Comparison of ENCODE assay signal across 19 cellular contexts in genomic region chr5:149239917-149240316, GRCh38. TPM values are rescaled to one million over a fixed set of nuclear protein-coding genes. Genes with fewer than 3 reads are reported as not detected.
DNase-seq lines count a peak whose midpoint lies in the region; ATAC-seq, FAIRE-seq and TF ChIP-seq lines count a peak whose summit lies in the region.
"Had no signal": no experiment of that assay in that cellular context is flagged by ENCODE, and none has a peak within 500 bp of the region (broad histone marks: within the 10 kb centered on the region; RNA-seq: fewer than 3 reads in every experiment).

No MANE protein-coding gene starts in this region.

- peak overlapping the region in 4 of 8 donors; percentile 54 to 72 (median 58) for H3K27ac ChIP-seq in spleen

- no peaks in the 10 kb centered on the region for H3K27me3 ChIP-seq in bronchial epithelial cell (ENCODE audit: control insufficient read depth, insufficient read depth, low read length)
- H3K27me3 ChIP-seq in spleen (replicated peaks in 1 of 7): peaks cover 0 to 22% (median 0%) of the 10 kb centered on the region in 7 donors

- peak overlapping the region; percentile 79 for H3K27ac Mint-ChIP-seq in activated CD4-positive, alpha-beta T cell treated with anti-CD3 and anti-CD28 coated beads, Interleukin-2, amount 10 ng/mL, durations not matched to agents 24 days and 14 days
- H3K27ac Mint-ChIP-seq in T-helper 17 cell: peak overlapping the region; percentile 86
- H3K27ac Mint-ChIP-seq: stimulated activated memory B cell treated with anti-CD40 and anti-IgM and Interleukin-4, amounts not matched to agents 10 μg/mL and 1 μg/mL and 100 μg/mL, for 72 hours; type B pancreatic cell had no signal

- H3K4me1 ChIP-seq in spleen: peaks cover 0 to 43% (median 18%) of the 10 kb centered on the region in 6 donors

- H3K4me1 Mint-ChIP-seq in activated CD4-positive, alpha-beta T cell treated with anti-CD3 and anti-CD28 coated beads, Interleukin-2, amount 10 ng/mL, durations not matched to agents 24 days and 14 days: peaks cover 13% of the 10 kb centered on the region
- peaks cover 17% of the 10 kb centered on the region for H3K4me1 Mint-ChIP-seq in T-helper 17 cell

- no peak for TF ChIP-seq POLR2A in spleen (IDR thresholded peaks at IDR 0.05)

- peak; percentile 18 for ATAC-seq in T-helper 17 cell
- no peak for ATAC-seq in HG02678 (IDR thresholded peaks at IDR 0.05; ENCODE audit: unreplicated experiment)
- ATAC-seq: stimulated activated memory B cell treated with anti-CD40 and anti-IgM and Interleukin-4, amounts not matched to agents 10 μg/mL and 1 μg/mL and 100 μg/mL, for 72 hours had no signal

- peaks cover 15% of the 10 kb centered on the region for H3K27me3 Mint-ChIP-seq in activated CD4-positive, alpha-beta T cell treated with anti-CD3 and anti-CD28 coated beads, Interleukin-2, amount 10 ng/mL, durations not matched to agents 24 days and 14 days
- H3K27me3 Mint-ChIP-seq in T-helper 17 cell: peaks cover 23% of the 10 kb centered on the region

- WGBS in spleen, 5 donors: 54 to 83% (median 67%) methylated on average over 2 of the region's 2 CpGs

- H3K9me3 Mint-ChIP-seq in activated CD4-positive, alpha-beta T cell treated with anti-CD3 and anti-CD28 coated beads, Interleukin-2, amount 10 ng/mL, durations not matched to agents 24 days and 14 days: no peaks in the 10 kb centered on the region
- H3K9me3 Mint-ChIP-seq: stimulated activated memory B cell treated with anti-CD40 and anti-IgM and Interleukin-4, amounts not matched to agents 10 μg/mL and 1 μg/mL and 100 μg/mL, for 72 hours; type B pancreatic cell had no signal

- TF ChIP-seq CTCF in bronchial epithelial cell (IDR thresholded peaks at IDR 0.05; ENCODE audit: insufficient read depth, low read length, severe bottlenecking) (no peak), spleen (IDR thresholded peaks at IDR 0.05 in 8 of 11, conservative IDR thresholded peaks at IDR 0.05 in 3 of 11) (no peak)

- FAIRE-seq in bronchial epithelial cell (lab: Jason Lieb, UNC): peak; percentile 62
- FAIRE-seq: colon, GM18507, H1, TTC549 had no signal

- H3K36me3 ChIP-seq in bronchial epithelial cell (ENCODE audit: control insufficient read depth, insufficient read depth, low read length): no peaks in the 10 kb centered on the region
- peaks cover 0 to 8% (median 0%) of the 10 kb centered on the region in 6 donors for H3K36me3 ChIP-seq in spleen

- H3K36me3 Mint-ChIP-seq in activated CD4-positive, alpha-beta T cell treated with anti-CD3 and anti-CD28 coated beads, Interleukin-2, amount 10 ng/mL, durations not matched to agents 24 days and 14 days (ENCODE audit: low read depth): no peaks in the 10 kb centered on the region
- H3K36me3 Mint-ChIP-seq in T-helper 17 cell (ENCODE audit: low read depth): no peaks in the 10 kb centered on the region
- H3K36me3 Mint-ChIP-seq: stimulated activated memory B cell treated with anti-CD40 and anti-IgM and Interleukin-4, amounts not matched to agents 10 μg/mL and 1 μg/mL and 100 μg/mL, for 72 hours; type B pancreatic cell had no signal

- peak overlapping the region; percentile 10 for H3K4me3 Mint-ChIP-seq in activated CD4-positive, alpha-beta T cell treated with anti-CD3 and anti-CD28 coated beads, Interleukin-2, amount 10 ng/mL, durations not matched to agents 24 days and 14 days
- peak overlapping the region; percentile 66 for H3K4me3 Mint-ChIP-seq in T-helper 17 cell
- H3K4me3 Mint-ChIP-seq: stimulated activated memory B cell treated with anti-CD40 and anti-IgM and Interleukin-4, amounts not matched to agents 10 μg/mL and 1 μg/mL and 100 μg/mL, for 72 hours; type B pancreatic cell had no signal

- DNase-seq in activated CD4-positive, alpha-beta T cell treated with anti-CD3 and anti-CD28 coated beads, Interleukin-2, amount 10 ng/mL, durations not matched to agents 24 days and 14 days: no peak
- DNase-seq in activated CD4-positive, alpha-beta T cell treated with anti-CD3 and anti-CD28 coated beads, Interleukin-2, amount 50 U/mL, for 1 hour: no peak
- DNase-seq in T-helper 17 cell (no peak), bronchial epithelial cell (ENCODE audit: low read depth) (no peak), spleen (peak; percentile 78), MV-4-11 (lab: John Stamatoyannopoulos, UW) (no peak)
- no peak for DNase-seq in stimulated activated CD8-positive, alpha-beta memory T cell treated with anti-CD3 and anti-CD28 coated beads, Interleukin-4, amount 100 ng/mL, for 48 hours
- DNase-seq: islet precursor cell, MM.1S, NCI-H345, SK-N-SH had no signal

- H3K4me3 ChIP-seq in bronchial epithelial cell (ENCODE audit: low read depth, low read length) (no peak overlapping the region), spleen (no peak overlapping the region)

- H3K9me3 ChIP-seq in T-helper 17 cell (ENCODE audit: control insufficient read depth, low read length, poor library complexity, severe bottlenecking): no peaks in the 10 kb centered on the region
- H3K9me3 ChIP-seq in spleen: no peaks in the 10 kb centered on the region
- H3K9me3 ChIP-seq: SK-N-SH had no signal

- intact Hi-C loops in activated CD4-positive, alpha-beta T cell treated with anti-CD3 and anti-CD28 coated beads, Interleukin-2, amount 10 ng/mL, durations not matched to agents 24 days and 14 days (cut with micrococcal nuclease): no loop called here
- intact Hi-C loops in spleen (cut with DNase I; ENCODE audit: low total_unique reads): no loop called here

RNA-seq across cellular contexts. Expression of gene AFAP1L1, which starts 31.7 kb away (rescaled TPM):
- not detected in 2 replicates for total RNA-seq in activated CD4-positive, alpha-beta T cell treated with anti-CD3 and anti-CD28 coated beads, Interleukin-2, amount 10 ng/mL, durations not matched to agents 24 days and 14 days
- total RNA-seq in T-helper 17 cell: under 1 TPM in 1 of 2 donors, not detected in 1; 0.52 TPM
- 17.4 and 21.9 TPM in 2 replicates for total RNA-seq in bronchial epithelial cell
- total RNA-seq in spleen: 10 to 100 TPM in 6 of 7 donors, 1 to 10 TPM in 1; 9.0 to 21.8 (median 15.4) TPM
- polyA plus RNA-seq in spleen: 1 to 10 TPM; 1.7 to 6.0 (median 4.8) TPM
- polyA plus RNA-seq: neural cell had no signal
